18 cellular contexts compared by ENCODE assay signal in the genomic region with DNA sequence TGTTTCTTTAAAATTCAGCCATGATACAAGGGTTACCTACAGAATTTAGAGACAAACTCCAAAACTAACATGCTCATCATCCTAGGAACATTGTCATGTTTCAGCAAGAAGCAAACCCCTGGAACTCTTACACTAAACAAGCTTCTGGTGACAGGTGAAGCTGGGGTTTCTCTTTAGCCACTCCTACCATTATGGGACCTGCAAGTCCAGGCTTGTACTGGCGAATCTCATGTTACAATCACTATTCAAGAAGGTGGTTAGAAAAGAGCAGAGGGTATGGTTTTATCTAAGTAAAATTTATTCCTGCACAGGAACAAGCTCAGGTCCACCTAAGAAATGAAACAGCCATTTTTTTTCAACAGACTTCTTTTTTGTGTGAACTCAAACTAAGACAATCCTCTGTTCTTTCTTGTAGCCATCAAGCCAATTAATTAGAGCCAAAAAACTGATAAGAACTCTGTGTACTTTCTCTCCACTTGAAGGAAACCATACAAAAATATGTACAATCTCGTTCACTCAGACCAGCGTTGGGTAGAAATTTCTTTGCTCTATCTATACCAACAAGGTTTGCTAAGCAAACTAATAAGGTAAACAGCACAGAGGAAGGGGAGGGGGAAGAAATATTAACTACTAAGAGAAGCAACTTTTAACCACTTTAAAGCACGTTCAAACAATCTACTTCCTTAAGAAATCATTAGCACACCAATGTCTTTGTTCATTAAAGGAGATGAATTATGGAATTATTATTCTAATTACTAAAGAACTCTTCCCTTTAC.
DNase-seq lines count a peak whose midpoint lies in the region; ATAC-seq, FAIRE-seq and TF ChIP-seq lines count a peak whose summit lies in the region.
"Had no signal": no experiment of that assay in that cellular context is flagged by ENCODE, and none has a peak within 500 bp of the region (broad histone marks: within the 10 kb centered on the region; RNA-seq: fewer than 3 reads in every experiment).

No MANE protein-coding gene starts in this region.

- ATAC-seq in HepG2 (peak; percentile 46; the same call in 1 of the 3 replicates), right lobe of liver (no peak), HG02970 (IDR thresholded peaks at IDR 0.05; ENCODE audit: low FRiP score, unreplicated experiment) (no peak), heart left ventricle (no peak)

- 22% methylated on average over 4 of the region's 4 CpGs for WGBS in HepG2 (ENCODE audit: low lambda C conversion rate)
- WGBS in right lobe of liver (ENCODE audit: insufficient coverage, low coverage, low lambda C conversion rate, missing lambda C conversion rate), result 57% methylated on average over 4 of the region's 4 CpGs
- WGBS in heart left ventricle, 4 donors, result 47 to 69% (median 63%) methylated on average over 4 of the region's 4 CpGs

- no peaks in the 10 kb centered on the region for H3K79me2 ChIP-seq in HepG2 (ENCODE audit: insufficient read depth, low read length)

- CTCF ChIA-PET in HepG2 (lab: Yijun Ruan, JAX; ENCODE audit: low intra/inter-chr PET ratio, low total read pairs), result no interaction called here

- TF ChIP-seq CTCF in HepG2 (CRISPR knock-in tag; IDR thresholded peaks at IDR 0.05), result no peak
- TF ChIP-seq CTCF in right lobe of liver (IDR thresholded peaks at IDR 0.05), result no peak
- TF ChIP-seq CTCF in bronchial epithelial cell (IDR thresholded peaks at IDR 0.05; ENCODE audit: insufficient read depth, low read length, severe bottlenecking), result no peak
- TF ChIP-seq CTCF in heart left ventricle (IDR thresholded peaks at IDR 0.05), result no peak

- H3K36me3 ChIP-seq in HepG2 (replicated peaks in 1 of 2; ENCODE audit: control insufficient read depth in 1 of 2, insufficient read depth in 2 of 2, low read length in 2 of 2) (no peaks in the 10 kb centered on the region), right lobe of liver (no peaks in the 10 kb centered on the region), bronchial epithelial cell (ENCODE audit: control insufficient read depth, insufficient read depth, low read length) (no peaks in the 10 kb centered on the region), heart left ventricle (no peaks in the 10 kb centered on the region)
- H3K36me3 ChIP-seq: cardiac muscle cell, tibial nerve had no signal

- H2AFZ ChIP-seq in HepG2 (ENCODE audit: low read length), result no peak overlapping the region

- FAIRE-seq in HepG2 (lab: Jason Lieb, UNC), result peak; percentile 26
- no peak for FAIRE-seq in bronchial epithelial cell (lab: Jason Lieb, UNC)
- FAIRE-seq: GM12891, RCC 7860 had no signal

- no peak overlapping the region for H3K27ac ChIP-seq in HepG2 (ENCODE audit: extremely low read length, insufficient read depth, low read length)
- H3K27ac ChIP-seq in right lobe of liver, result no peak overlapping the region
- H3K27ac ChIP-seq in heart left ventricle, result no peak overlapping the region
- H3K27ac ChIP-seq: cardiac muscle cell, epithelial cell of prostate, tibial nerve had no signal

- no peak for TF ChIP-seq RAD21 in HepG2 (CRISPR knock-in tag; IDR thresholded peaks at IDR 0.05)

- intact Hi-C loops in HepG2 (cut with micrococcal nuclease; ENCODE audit: unreplicated experiment), result no loop called here
- intact Hi-C loops in right lobe of liver (cut with DNase I), result no loop called here
- intact Hi-C loops in heart left ventricle (cut with DNase I), result no loop called here

- in situ Hi-C loops in HepG2 (cut with HindIII; ENCODE audit: extremely low pct_ligation_motif_present, low pct_unique_long_range_greater_than_20kb), result no loop called here

- no peak overlapping the region for H3K4me3 ChIP-seq in HepG2 (replicated peaks in 1 of 3; ENCODE audit: insufficient read depth in 1 of 3, low read depth in 2 of 3, low read length in 3 of 3)
- H3K4me3 ChIP-seq in right lobe of liver, result no peak overlapping the region
- H3K4me3 ChIP-seq in bronchial epithelial cell (ENCODE audit: low read depth, low read length), result no peak overlapping the region
- H3K4me3 ChIP-seq in heart left ventricle, result no peak overlapping the region
- H3K4me3 ChIP-seq: cardiac muscle cell, tibial nerve had no signal

- BruUV-seq in HepG2 (replicated peaks; lab: Mats Ljungman, UMichigan), result no TSS peak

- TF ChIP-seq POLR2A in HepG2 (IDR thresholded peaks at IDR 0.05; ENCODE audit: insufficient read depth in 1 of 2, low read depth in 2 of 2, low read length in 2 of 2) (no peak), right lobe of liver (IDR thresholded peaks at IDR 0.05) (no peak), heart left ventricle (IDR thresholded peaks at IDR 0.05) (no peak)

- TF ChIP-seq EP300 in HepG2 (IDR thresholded peaks at IDR 0.05; ENCODE audit: low read depth in 2 of 2, low read length in 2 of 2) (peak in 1 of 2 experiments; percentile 47; a peak in 2 of 4 replicates), HepG2 (CRISPR knock-in tag; IDR thresholded peaks at IDR 0.05; ENCODE audit: borderline replicate concordance) (no peak)

- H3K27me3 ChIP-seq in HepG2 (ENCODE audit: control insufficient read depth in 1 of 2, insufficient read depth in 2 of 2, low read length in 2 of 2) (no peaks in the 10 kb centered on the region), right lobe of liver (no peaks in the 10 kb centered on the region), bronchial epithelial cell (ENCODE audit: control insufficient read depth, insufficient read depth, low read length) (no peaks in the 10 kb centered on the region), heart left ventricle (peaks cover 0 to 3% (median 0%) of the 10 kb centered on the region in 9 donors)
- H3K27me3 ChIP-seq: cardiac muscle cell, tibial nerve had no signal

- peak overlapping the region; percentile 52 for H3K4me2 ChIP-seq in HepG2 (ENCODE audit: low read depth, low read length)

- no peaks in the 10 kb centered on the region for H4K20me1 ChIP-seq in HepG2 (ENCODE audit: insufficient read depth, low read length)

- no peak overlapping the region for H3K9ac ChIP-seq in HepG2 (ENCODE audit: insufficient read depth, low read depth, low read length)

- no peak for DNase-seq in HepG2 (ENCODE audit: low spot score)
- no peak for DNase-seq in right lobe of liver
- DNase-seq in NCI-H2227 treated with DMSO at 0.1 percent for 48 hours (lab: John Stamatoyannopoulos, UW), result peak; percentile 13
- DNase-seq in bronchial epithelial cell (ENCODE audit: low read depth), result peak; percentile 67
- no peak for DNase-seq in inferior parietal cortex (ENCODE audit: extremely low spot score)
- DNase-seq in heart left ventricle, result no peak
- no peak for DNase-seq in effector CD4-positive, alpha-beta T cell
- DNase-seq: activated gamma-delta T cell treated with Interleukin-2 at 50 U/mL for 16 hours, DND-41, GOT3, MV-4-11, occipital lobe had no signal

- H3K9me3 ChIP-seq in HepG2 (ENCODE audit: low read length) (no peaks in the 10 kb centered on the region), right lobe of liver (no peaks in the 10 kb centered on the region), heart left ventricle (no peaks in the 10 kb centered on the region)
- H3K9me3 ChIP-seq: tibial nerve had no signal

- H3K4me1 ChIP-seq in HepG2 (ENCODE audit: insufficient read depth, low read length), result peaks cover 64% of the 10 kb centered on the region
- peaks cover 0 to 8% (median 4%) of the 10 kb centered on the region in 4 donors for H3K4me1 ChIP-seq in right lobe of liver
- no peaks in the 10 kb centered on the region for H3K4me1 ChIP-seq in heart left ventricle
- H3K4me1 ChIP-seq: tibial nerve had no signal

- POLR2A ChIA-PET in HepG2 (lab: Yijun Ruan, JAX), result interaction anchor here (1.0 kb wide), 1 partner anchor 33 kb away, joined by 3 read pairs; no protein-coding TSS in a partner anchor

TF ChIP-seq in HepG2, 621 proteins besides CTCF, POLR2A, EP300 and RAD21 (continues in another document):
- TF ChIP-seq ELF4 (CRISPR knock-in tag; IDR thresholded peaks at IDR 0.05; ENCODE audit: borderline replicate concordance), result 0 out of 2 replicates have a peak, but pooled peaks have one; percentile 16
- no peak for TF ChIP-seq ZNF550 (CRISPR knock-in tag; IDR thresholded peaks at IDR 0.05; ENCODE audit: borderline replicate concordance)
- no peak for TF ChIP-seq SOX13 (IDR thresholded peaks at IDR 0.05)
- TF ChIP-seq SOX13 (CRISPR knock-in tag; conservative IDR thresholded peaks at IDR 0.05 in 1 of 2, IDR thresholded peaks at IDR 0.05 in 1 of 2), result peak in 1 of 2 experiments; percentile 59; a peak in 2 of 4 replicates
- TF ChIP-seq, protein P1, sequence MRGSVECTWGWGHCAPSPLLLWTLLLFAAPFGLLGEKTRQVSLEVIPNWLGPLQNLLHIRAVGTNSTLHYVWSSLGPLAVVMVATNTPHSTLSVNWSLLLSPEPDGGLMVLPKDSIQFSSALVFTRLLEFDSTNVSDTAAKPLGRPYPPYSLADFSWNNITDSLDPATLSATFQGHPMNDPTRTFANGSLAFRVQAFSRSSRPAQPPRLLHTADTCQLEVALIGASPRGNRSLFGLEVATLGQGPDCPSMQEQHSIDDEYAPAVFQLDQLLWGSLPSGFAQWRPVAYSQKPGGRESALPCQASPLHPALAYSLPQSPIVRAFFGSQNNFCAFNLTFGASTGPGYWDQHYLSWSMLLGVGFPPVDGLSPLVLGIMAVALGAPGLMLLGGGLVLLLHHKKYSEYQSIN (CRISPR knock-in tag; IDR thresholded peaks at IDR 0.05; ENCODE audit: borderline replicate concordance), result no peak
- TF ChIP-seq HES4 (CRISPR knock-in tag; IDR thresholded peaks at IDR 0.05; ENCODE audit: borderline replicate concordance), result no peak
- TF ChIP-seq FOXA1 (IDR thresholded peaks at IDR 0.05), result no peak
- TF ChIP-seq FOXA1 (CRISPR knock-in tag; IDR thresholded peaks at IDR 0.05), result peak; percentile 71
- no peak for TF ChIP-seq RXRA (CRISPR knock-in tag; IDR thresholded peaks at IDR 0.05)

Comparison
In these comparisons a context has a peak if more than half of its experiments do, and no peak if none do; other contexts are left out.
1. DNase-seq: peak in NCI-H2227 treated with DMSO at 0.1 percent for 48 hours (single experiment) and bronchial epithelial cell (single experiment); none in HepG2 (single experiment), right lobe of liver (0 of 3), inferior parietal cortex (single experiment), heart left ventricle (0 of 5) and effector CD4-positive, alpha-beta T cell (single experiment).